Comparison of ENCODE assay signal across 9 cellular contexts in genomic region chr15:38074029-38074428, GRCh38.
DNase-seq lines count a peak whose midpoint lies in the region; ATAC-seq and TF ChIP-seq lines count a peak whose summit lies in the region.
"Had no signal": no experiment of that assay in that cellular context is flagged by ENCODE, and none has a peak within 500 bp of the region (broad histone marks: within the 10 kb centered on the region; RNA-seq: fewer than 3 reads in every experiment).

No MANE protein-coding gene starts in this region.

- H3K27me3 ChIP-seq in MM.1S (replicated peaks; ENCODE audit: insufficient read depth, low read length) (no peaks in the 10 kb centered on the region), tibial artery (no peaks in the 10 kb centered on the region)

- no peaks in the 10 kb centered on the region for H3K9me2 ChIP-seq in MM.1S (replicated peaks; ENCODE audit: insufficient read depth, low read length)

- no peaks in the 10 kb centered on the region for H3K79me2 ChIP-seq in MM.1S (ENCODE audit: low read length)

- peaks cover 29% of the 10 kb centered on the region for H3F3A ChIP-seq in MM.1S (ENCODE audit: insufficient read depth, low read length)

- ATAC-seq in central memory CD8-positive, alpha-beta T cell (replicated peaks; ENCODE audit: extremely low read depth, poor library complexity, severe bottlenecking): no peak
- ATAC-seq in mucosa of descending colon: peak; percentile 5
- no peak for ATAC-seq in HG03175 (IDR thresholded peaks at IDR 0.05; ENCODE audit: unreplicated experiment)
- ATAC-seq in GM21786 (IDR thresholded peaks at IDR 0.05; ENCODE audit: unreplicated experiment): no peak
- ATAC-seq: activated CD8-positive, alpha-beta T cell treated with anti-CD3 and anti-CD28 coated beads for 36 hours; K562 had no signal

- peaks cover 11% of the 10 kb centered on the region for H3K27me3 Mint-ChIP-seq in central memory CD8-positive, alpha-beta T cell

- H3K36me3 Mint-ChIP-seq in central memory CD8-positive, alpha-beta T cell (ENCODE audit: insufficient read depth): peaks cover 2% of the 10 kb centered on the region

- H3K27ac Mint-ChIP-seq in central memory CD8-positive, alpha-beta T cell (ENCODE audit: low read depth): no peak overlapping the region
- H3K27ac Mint-ChIP-seq: activated CD8-positive, alpha-beta T cell treated with anti-CD3 and anti-CD28 coated beads for 36 hours had no signal

- H3K9ac ChIP-seq in MM.1S (ENCODE audit: low read length): peak overlapping the region; percentile 94; the same call in 1 of the 2 replicates

- H4K20me1 ChIP-seq in MM.1S (ENCODE audit: insufficient read depth, low read length): no peaks in the 10 kb centered on the region

- H3K9me3 ChIP-seq in MM.1S (replicated peaks; ENCODE audit: insufficient read depth, low read length): no peaks in the 10 kb centered on the region
- H3K9me3 ChIP-seq in mucosa of descending colon: no peaks in the 10 kb centered on the region
- H3K9me3 ChIP-seq in tibial artery: no peaks in the 10 kb centered on the region

- intact Hi-C loops in mucosa of descending colon (cut with DNase I, micrococcal nuclease): no loop called here
- intact Hi-C loops in tibial artery (cut with DNase I; ENCODE audit: low total_unique reads): no loop called here

- H3K9me3 Mint-ChIP-seq in central memory CD8-positive, alpha-beta T cell: no peaks in the 10 kb centered on the region
- H3K9me3 Mint-ChIP-seq: activated CD8-positive, alpha-beta T cell treated with anti-CD3 and anti-CD28 coated beads for 36 hours had no signal

- peak overlapping the region; percentile 73 for H3K4me3 Mint-ChIP-seq in central memory CD8-positive, alpha-beta T cell

- no peak for DNase-seq in MM.1S
- DNase-seq in central memory CD8-positive, alpha-beta T cell (ENCODE audit: low spot score in 2 of 2): no peak
- no peak for DNase-seq in mucosa of descending colon
- DNase-seq in tibial artery: no peak
- no peak for DNase-seq in GDM1 (lab: John Stamatoyannopoulos, UW)
- DNase-seq: activated CD8-positive, alpha-beta T cell treated with anti-CD3 and anti-CD28 coated beads for 36 hours had no signal

- peak overlapping the region; percentile 98; the same call in 1 of the 2 replicates for H3K27ac ChIP-seq in MM.1S (ENCODE audit: low read length)
- H3K27ac ChIP-seq in tibial artery: peak overlapping the region; percentile 85 to 90

- H2AFZ ChIP-seq in MM.1S (ENCODE audit: low read length): 0 out of 2 replicates have a peak overlapping the region, but pooled peaks have one; percentile 6

- H3K4me1 Mint-ChIP-seq in central memory CD8-positive, alpha-beta T cell: peaks cover 20% of the 10 kb centered on the region

- H3K36me3 ChIP-seq in MM.1S (replicated peaks; ENCODE audit: insufficient read depth, low read length) (no peaks in the 10 kb centered on the region), mucosa of descending colon (ENCODE audit: low read depth) (no peaks in the 10 kb centered on the region), tibial artery (no peaks in the 10 kb centered on the region)

- H3K4me1 ChIP-seq in MM.1S (ENCODE audit: low read length) (peaks cover 59% of the 10 kb centered on the region), mucosa of descending colon (ENCODE audit: low read depth) (peaks cover 32% of the 10 kb centered on the region), tibial artery (peaks cover 0 to 30% (median 17%) of the 10 kb centered on the region in 4 donors)

- peak overlapping the region; percentile 98 for H3K4me2 ChIP-seq in MM.1S (ENCODE audit: low read depth, low read length)

- H3K4me3 ChIP-seq in MM.1S (ENCODE audit: low read length) (peak overlapping the region; percentile 77; the same call in 1 of the 2 replicates), mucosa of descending colon (no peak overlapping the region), tibial artery (no peak overlapping the region)
- H3K4me3 ChIP-seq: K562 had no signal

- no peak for TF ChIP-seq CTCF in MM.1S (IDR thresholded peaks at IDR 0.05; ENCODE audit: low read length)
- TF ChIP-seq CTCF in mucosa of descending colon (IDR thresholded peaks at IDR 0.05): no peak
- no peak for TF ChIP-seq CTCF in tibial artery (IDR thresholded peaks at IDR 0.05)
